23 cellular contexts compared by ENCODE assay signal in the genomic region with DNA sequence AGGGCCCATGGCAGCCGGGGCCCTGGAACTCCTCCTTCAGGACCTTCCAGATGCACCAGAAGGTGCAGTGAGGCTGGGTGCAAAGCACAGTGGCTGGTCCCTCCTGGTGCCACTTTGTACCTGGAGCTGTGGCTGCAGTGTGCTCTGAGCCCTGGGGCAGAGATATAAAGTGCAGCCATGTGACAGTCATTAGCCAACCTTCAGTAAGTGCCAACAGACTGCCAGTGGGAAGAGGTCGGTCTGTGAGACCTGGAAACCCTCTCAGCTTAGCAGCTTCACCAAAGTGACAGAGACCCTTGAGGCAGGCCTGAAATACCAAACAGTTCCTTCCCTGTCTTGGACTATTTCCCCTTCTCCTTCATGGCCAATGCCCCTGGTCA. TPM values are rescaled to one million over a fixed set of nuclear protein-coding genes. Genes with fewer than 3 reads are reported as not detected.
DNase-seq lines count a peak whose midpoint lies in the region; ATAC-seq and TF ChIP-seq lines count a peak whose summit lies in the region.
"Had no signal": no experiment of that assay in that cellular context is flagged by ENCODE, and none has a peak within 500 bp of the region (broad histone marks: within the 10 kb centered on the region; RNA-seq: fewer than 3 reads in every experiment).

No MANE protein-coding gene starts in this region.

- no peak overlapping the region for H3K56ac ChIP-seq in mesendoderm (ENCODE audit: low read length)

- H3K4me2 ChIP-seq in osteoblast (ENCODE audit: insufficient read depth, low read length) (peak overlapping the region; percentile 36), mesendoderm (ENCODE audit: low read length) (no peak overlapping the region)

- TF ChIP-seq CTCF in heart left ventricle (IDR thresholded peaks at IDR 0.05) (no peak), osteoblast (IDR thresholded peaks at IDR 0.05; ENCODE audit: extremely low read depth, low read depth, low read length) (no peak), tibial artery (IDR thresholded peaks at IDR 0.05) (no peak), mucosa of descending colon (IDR thresholded peaks at IDR 0.05) (no peak)

- H3K79me2 ChIP-seq in osteoblast (ENCODE audit: insufficient read depth, low read length) (no peaks in the 10 kb centered on the region), mesendoderm (ENCODE audit: control insufficient read depth, insufficient read depth, low read length) (no peaks in the 10 kb centered on the region)

- no peaks in the 10 kb centered on the region for H3K79me1 ChIP-seq in mesendoderm (ENCODE audit: low read length)

- H3K27me3 ChIP-seq in heart left ventricle (no peaks in the 10 kb centered on the region), osteoblast (ENCODE audit: insufficient read depth, low read length) (no peaks in the 10 kb centered on the region), tibial artery (no peaks in the 10 kb centered on the region), mesendoderm (ENCODE audit: insufficient read depth, low read length, poor library complexity) (no peaks in the 10 kb centered on the region)
- no peaks in the 10 kb centered on the region for H3K27me3 ChIP-seq in effector memory CD4-positive, alpha-beta T cell (replicated peaks; ENCODE audit: control insufficient read depth, insufficient read depth, low read length, poor library complexity, severe bottlenecking)

- no peak overlapping the region for H2AK5ac ChIP-seq in mesendoderm (ENCODE audit: low read length)

- no peak overlapping the region for H3K18ac ChIP-seq in mesendoderm (ENCODE audit: low read length)

- no peak overlapping the region for H3K4me3 ChIP-seq in heart left ventricle
- no peak overlapping the region for H3K4me3 ChIP-seq in osteoblast (ENCODE audit: insufficient read depth, low read length)
- H3K4me3 ChIP-seq in tibial artery, result no peak overlapping the region
- H3K4me3 ChIP-seq in mucosa of descending colon, result no peak overlapping the region
- no peak overlapping the region for H3K4me3 ChIP-seq in mesendoderm (ENCODE audit: low read length)
- H3K4me3 ChIP-seq in effector memory CD4-positive, alpha-beta T cell (ENCODE audit: insufficient read depth, low read depth, low read length, poor library complexity, severe bottlenecking), result no peak overlapping the region
- H3K4me3 ChIP-seq: GM12878, prostate gland had no signal

- DNase-seq in SK-MEL-5 (ENCODE audit: low read depth, low spot score), result peak; percentile 11
- peak in 1 of 5 donors; percentile 47 for DNase-seq in heart left ventricle
- DNase-seq in osteoblast (ENCODE audit: insufficient read length, low spot score, missing footprints), result no peak
- DNase-seq in tibial artery, result no peak
- no peak for DNase-seq in mucosa of descending colon
- no peak for DNase-seq in mesendoderm
- no peak for DNase-seq in effector memory CD4-positive, alpha-beta T cell
- DNase-seq: activated CD4-positive, alpha-beta T cell treated with anti-CD3 and anti-CD28 coated beads for 1 hour; activated T-cell treated with anti-CD3 and anti-CD28 coated beads, Interleukin-2, amount 50 U/mL, for 72 hours; CD4-positive, alpha-beta T cell; cortex of kidney; DMS53; midbrain; NCI-H1417 treated with DMSO at 0.1 percent for 48 hours; NCI-H524 treated with DMSO at 0.1 percent for 48 hours; stimulated activated CD4-positive, alpha-beta T cell treated with anti-CD3 and anti-CD28 coated beads, Interleukin-15, amount 100 ng/mL, for 24 hours had no signal

- H3K9ac ChIP-seq in mesendoderm (ENCODE audit: low read length), result no peak overlapping the region

- no peak overlapping the region for H3K23ac ChIP-seq in mesendoderm (ENCODE audit: low read length)

- no peak overlapping the region for H2BK15ac ChIP-seq in mesendoderm (replicated peaks; ENCODE audit: low read depth)

- ATAC-seq in heart left ventricle (peak; percentile 70 to 85 (median 80)), mucosa of descending colon (no peak), GM21723 (IDR thresholded peaks at IDR 0.05; ENCODE audit: unreplicated experiment) (no peak)
- ATAC-seq: activated T-cell treated with anti-CD3 and anti-CD28 coated beads, Interleukin-2, amount 50 U/mL, for 72 hours; GM12878; HepG2 had no signal

- in situ Hi-C loops in SK-MEL-5 (cut with HindIII; ENCODE audit: low pct_unique_long_range_greater_than_20kb, low sequenced_read_pairs), result no loop called here

- no peak overlapping the region for H4K8ac ChIP-seq in mesendoderm (ENCODE audit: low read depth, low read length)

- H3K4me1 ChIP-seq in heart left ventricle, result peaks cover 0 to 46% (median 24%) of the 10 kb centered on the region in 12 donors
- peaks cover 12% of the 10 kb centered on the region for H3K4me1 ChIP-seq in osteoblast (ENCODE audit: insufficient read depth, low read length)
- peaks cover 0 to 33% (median 21%) of the 10 kb centered on the region in 4 donors for H3K4me1 ChIP-seq in tibial artery
- no peaks in the 10 kb centered on the region for H3K4me1 ChIP-seq in mucosa of descending colon (ENCODE audit: low read depth)
- H3K4me1 ChIP-seq in mesendoderm (ENCODE audit: control insufficient read depth, low read depth, low read length), result no peaks in the 10 kb centered on the region
- no peaks in the 10 kb centered on the region for H3K4me1 ChIP-seq in effector memory CD4-positive, alpha-beta T cell (ENCODE audit: control insufficient read depth, insufficient read depth, low read length, poor library complexity, severe bottlenecking)
- H3K4me1 ChIP-seq: prostate gland had no signal

- H3K9me3 ChIP-seq in heart left ventricle (peaks cover 0 to 7% (median 0%) of the 10 kb centered on the region in 12 donors), osteoblast (ENCODE audit: low read depth, low read length) (no peaks in the 10 kb centered on the region), tibial artery (no peaks in the 10 kb centered on the region), mucosa of descending colon (no peaks in the 10 kb centered on the region)
- H3K9me3 ChIP-seq in effector memory CD4-positive, alpha-beta T cell (ENCODE audit: control insufficient read depth, low read length), result no peaks in the 10 kb centered on the region
- H3K9me3 ChIP-seq: prostate gland had no signal

- no peak overlapping the region for H3K4ac ChIP-seq in mesendoderm (ENCODE audit: low read depth, low read length)

- peak overlapping the region; percentile 57 for H2AFZ ChIP-seq in osteoblast (ENCODE audit: low read length)

- H3K27ac ChIP-seq in heart left ventricle, result peak overlapping the region in 11 of 12 donors; percentile 45 to 91 (median 77)
- H3K27ac ChIP-seq in osteoblast (ENCODE audit: low read depth, low read length), result no peak overlapping the region
- H3K27ac ChIP-seq in tibial artery, result peak overlapping the region; percentile 58 to 78
- H3K27ac ChIP-seq in mesendoderm (ENCODE audit: low read depth, low read length), result no peak overlapping the region
- H3K27ac ChIP-seq in effector memory CD4-positive, alpha-beta T cell (ENCODE audit: insufficient read depth, low read length, poor library complexity, severe bottlenecking), result no peak overlapping the region
- H3K27ac ChIP-seq: prostate gland, RWPE1 had no signal

- H2BK120ac ChIP-seq in mesendoderm (ENCODE audit: low read depth, low read length), result no peak overlapping the region

- H3K36me3 ChIP-seq in heart left ventricle (no peaks in the 10 kb centered on the region), osteoblast (ENCODE audit: insufficient read depth, low read length) (no peaks in the 10 kb centered on the region), tibial artery (no peaks in the 10 kb centered on the region), mucosa of descending colon (ENCODE audit: low read depth) (no peaks in the 10 kb centered on the region), mesendoderm (ENCODE audit: control insufficient read depth, insufficient read depth, low read length) (no peaks in the 10 kb centered on the region)
- H3K36me3 ChIP-seq in effector memory CD4-positive, alpha-beta T cell (ENCODE audit: control insufficient read depth, insufficient read depth, low read length), result no peaks in the 10 kb centered on the region
- H3K36me3 ChIP-seq: prostate gland had no signal

- WGBS in heart left ventricle, 4 donors, result 36 to 53% (median 47%) methylated on average over 2 of the region's 2 CpGs
- WGBS in mesendoderm (ENCODE audit: extremely low coverage, insufficient coverage, low lambda C conversion rate), result no CpG with 5 or more reads among the region's 2 CpGs

- intact Hi-C loops in heart left ventricle (cut with DNase I), result no loop called here
- intact Hi-C loops in tibial artery (cut with DNase I; ENCODE audit: low total_unique reads), result no loop called here
- intact Hi-C loops in mucosa of descending colon (cut with DNase I, micrococcal nuclease), result no loop called here

- TF ChIP-seq POLR2A in heart left ventricle (IDR thresholded peaks at IDR 0.05), result no peak

- no peak overlapping the region for H4K5ac ChIP-seq in mesendoderm (ENCODE audit: low read length)

- no peaks in the 10 kb centered on the region for H4K20me1 ChIP-seq in osteoblast (ENCODE audit: insufficient read depth, low read length)

- H2BK5ac ChIP-seq in mesendoderm (ENCODE audit: low read length), result no peak overlapping the region

RNA-seq across cellular contexts. Expression of gene NGF, which starts 26.7 kb away (rescaled TPM):
- total RNA-seq in SK-MEL-5 (2014; rRNA removed; shearing (Covaris generic)), result not detected in 2 replicates
- polyA plus RNA-seq in SK-MEL-5 (2015; cell fraction: cytosol; rRNA removed), result 0.52 TPM in 1 of 2 replicates, not detected in the other
- not detected in 2 replicates for polyA plus RNA-seq in SK-MEL-5 (2015; cell fraction: nucleus; rRNA removed)
- total RNA-seq in heart left ventricle, result 10 to 100 TPM in 1 of 9 donors, 1 to 10 TPM in 7, under 1 TPM in 1; 0.94 to 13.6 (median 2.9) TPM
- 10 to 100 TPM in 1 of 2 donors, 1 to 10 TPM in 1; 2.4 to 11.5 TPM for polyA plus RNA-seq in heart left ventricle
- 3.8 and 6.2 TPM in 2 replicates for total RNA-seq in osteoblast
- 1 to 10 TPM in 1 of 3 donors, under 1 TPM in 2; 0.29 to 1.6 (median 0.39) TPM for total RNA-seq in mucosa of descending colon
- 0.45 TPM for polyA plus RNA-seq in mesendoderm (2013, experiment 1 of 2)
- polyA plus RNA-seq in mesendoderm (2013, experiment 2 of 2), result 0.41 TPM
- total RNA-seq: activated CD8-positive, alpha-beta memory T cell treated with anti-CD3 and anti-CD28 coated beads for 36 hours; activated T-cell treated with anti-CD3 and anti-CD28 coated beads, Interleukin-2, amount 50 U/mL, for 72 hours; CD4-positive, alpha-beta T cell; GM12878; HepG2; neural crest cell had no signal
- polyA plus RNA-seq: GM12878, HepG2 had no signal

Comparison
In these comparisons a context has a peak if more than half of its experiments do, and no peak if none do; other contexts are left out.
1. ATAC-seq: peak in heart left ventricle (4 of 4); none in mucosa of descending colon (single experiment) and GM21723 (single experiment).
2. H3K27ac ChIP-seq: peak in heart left ventricle (11 of 12) and tibial artery (2 of 2); none in osteoblast (single experiment), mesendoderm (single experiment) and effector memory CD4-positive, alpha-beta T cell (single experiment).